1 cellular context compared by ENCODE assay signal in genomic region chr7:131197920-131198610, GRCh38.
A peak's percentile ranks its signal among the peaks of the same experiment; 100 is the strongest.
TF ChIP-seq lines count a peak whose summit lies in the region.

No MANE protein-coding gene starts in this region.

TF ChIP-seq in SK-N-SH, 30 proteins besides CTCF, POLR2A, EP300 and RAD21 (continued from another document):
- TF ChIP-seq TEAD4 (IDR thresholded peaks at IDR 0.05; ENCODE audit: borderline replicate concordance, insufficient read depth) (peak; percentile 26; the same call in 1 of the 2 replicates), PBX3 (IDR thresholded peaks at IDR 0.05) (peak; percentile 56), NFIC (IDR thresholded peaks at IDR 0.05; ENCODE audit: borderline replicate concordance) (0 out of 2 replicates have a peak, but pooled peaks have one; percentile 8), IRF3 (IDR thresholded peaks at IDR 0.05; ENCODE audit: low read depth, low read length) (no peak), SIN3A (IDR thresholded peaks at IDR 0.05; ENCODE audit: borderline replicate concordance, low read depth, low read length) (no peak), JUND (IDR thresholded peaks at IDR 0.05) (peak; percentile 34; the same call in 1 of the 2 replicates), MEF2A (IDR thresholded peaks at IDR 0.05; ENCODE audit: borderline replicate concordance, low read depth) (no peak; the same call in 1 of the 2 replicates), TAF1 (IDR thresholded peaks at IDR 0.05; ENCODE audit: borderline replicate concordance, low read depth, low read length) (no peak), POLR2AphosphoS5 (IDR thresholded peaks at IDR 0.05; ENCODE audit: low read depth, low read length) (no peak), ZBTB33 (IDR thresholded peaks at IDR 0.05; ENCODE audit: borderline replicate concordance, low read depth) (no peak), FOXJ3 (CRISPR knock-in tag; IDR thresholded peaks at IDR 0.05) (no peak), MXI1 (IDR thresholded peaks at IDR 0.05; ENCODE audit: low read depth, low read length) (no peak), FOSL2 (IDR thresholded peaks at IDR 0.05; ENCODE audit: borderline replicate concordance, low read depth) (peak; percentile 53; the same call in 1 of the 2 replicates), RFX5 (IDR thresholded peaks at IDR 0.05; ENCODE audit: low read length) (no peak), MAX (IDR thresholded peaks at IDR 0.05; ENCODE audit: low read depth) (no peak), FOXM1 (IDR thresholded peaks at IDR 0.05; ENCODE audit: low read depth) (no peak), NRF1 (IDR thresholded peaks at IDR 0.05; ENCODE audit: low read depth, low read length) (no peak)
